14 cellular contexts compared by ENCODE assay signal in the genomic region with DNA sequence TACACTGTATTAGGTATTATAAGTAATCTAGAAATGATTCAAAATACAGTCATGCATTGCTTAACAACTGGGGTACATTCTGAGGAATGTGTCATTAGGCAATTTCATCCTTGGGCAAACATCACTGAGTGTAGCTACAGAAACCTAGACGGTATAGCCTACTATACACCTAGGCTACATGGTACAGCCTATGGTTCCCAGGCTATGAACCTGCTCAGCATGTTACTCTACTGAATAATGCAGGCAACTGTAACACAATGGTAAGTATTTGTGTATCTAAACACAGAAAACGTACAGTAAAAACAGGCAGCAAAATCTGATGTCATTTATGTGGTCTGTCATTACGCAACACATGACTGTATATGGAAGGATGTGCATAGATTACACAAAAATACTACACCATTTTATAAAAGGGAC.
DNase-seq lines count a peak whose midpoint lies in the region; ATAC-seq lines count a peak whose summit lies in the region.
"Had no signal": no experiment of that assay in that cellular context is flagged by ENCODE, and none has a peak within 500 bp of the region (broad histone marks: within the 10 kb centered on the region; RNA-seq: fewer than 3 reads in every experiment).

No MANE protein-coding gene starts in this region.

- H3K9me3 Mint-ChIP-seq in activated naive CD4-positive, alpha-beta T cell treated with anti-CD3 and anti-CD28 coated beads, Interleukin-2, amount 50 U/mL, for 72 hours, result no peaks in the 10 kb centered on the region

- peak overlapping the region; percentile 80 to 85 for H3K27ac Mint-ChIP-seq in activated naive CD4-positive, alpha-beta T cell treated with anti-CD3 and anti-CD28 coated beads, Interleukin-2, amount 50 U/mL, for 72 hours

- no peak overlapping the region for H3K27ac ChIP-seq in caudate nucleus (ENCODE audit: low read depth, low read length)
- H3K27ac ChIP-seq: coronary artery, vagina had no signal

- H3K36me3 Mint-ChIP-seq in activated naive CD4-positive, alpha-beta T cell treated with anti-CD3 and anti-CD28 coated beads, Interleukin-2, amount 50 U/mL, for 72 hours, result peaks cover 0 to 21% of the 10 kb centered on the region in 2 donors

- ATAC-seq in activated naive CD4-positive, alpha-beta T cell treated with anti-CD3 and anti-CD28 coated beads, Interleukin-2, amount 50 U/mL, for 72 hours, result peak; percentile 65 to 68
- ATAC-seq in GM21825 (IDR thresholded peaks at IDR 0.05; ENCODE audit: unreplicated experiment) (no peak), HG03354 (IDR thresholded peaks at IDR 0.05; ENCODE audit: poor library complexity, severe bottlenecking, unreplicated experiment) (no peak)

- no peak for DNase-seq in activated naive CD4-positive, alpha-beta T cell treated with anti-CD3 and anti-CD28 coated beads, Interleukin-2, amount 50 U/mL, for 72 hours (ENCODE audit: low spot score in 2 of 2)
- DNase-seq in activated naive CD4-positive, alpha-beta T cell treated with Interleukin-2 at 50 U/mL for 16 hours, result no peak
- DNase-seq in SIG-M5 (lab: John Stamatoyannopoulos, UW) (peak; percentile 33), fibroblast of peridontal ligament (ENCODE audit: extremely low read depth) (peak; percentile 74), KBM-7 (no peak), caudate nucleus (lab: John Stamatoyannopoulos, UW) (no peak)
- DNase-seq: BE2C, H7, NCI-H1694, SHP77 treated with DMSO at 0.1 percent for 48 hours had no signal

- in situ Hi-C loops in KBM-7 (cut with MboI; ENCODE audit: low pct_unique_long_range_greater_than_20kb, low sequenced_read_pairs), result no loop called here

Comparison
In these comparisons a context has a peak if more than half of its experiments do, and no peak if none do; other contexts are left out.
1. ATAC-seq: peak in activated naive CD4-positive, alpha-beta T cell treated with anti-CD3 and anti-CD28 coated beads, Interleukin-2, amount 50 U/mL, for 72 hours (2 of 2); none in GM21825 (single experiment) and HG03354 (single experiment).
2. DNase-seq: peak in SIG-M5 (single experiment) and fibroblast of peridontal ligament (single experiment); none in activated naive CD4-positive, alpha-beta T cell treated with anti-CD3 and anti-CD28 coated beads, Interleukin-2, amount 50 U/mL, for 72 hours (0 of 2), activated naive CD4-positive, alpha-beta T cell treated with Interleukin-2 at 50 U/mL for 16 hours (single experiment), KBM-7 (single experiment) and caudate nucleus (0 of 61).